ENCODE assay signal across 36 cellular contexts in genomic region chr7:152329469-152329868, GRCh38.
"Had no signal": no experiment of that assay in that cellular context is flagged by ENCODE, and none has a peak within 500 bp of the region (broad histone marks: within the 10 kb centered on the region; RNA-seq: fewer than 3 reads in every experiment).

No MANE protein-coding gene starts in this region.

- H3K27ac ChIP-seq: Peyer's patch, WERI-Rb-1 had no signal

- H3K27me3 Mint-ChIP-seq: activated CD4-positive, alpha-beta memory T cell treated with anti-CD3 and anti-CD28 coated beads, Interleukin-2, amount 10 ng/mL, durations not matched to agents 7 days and 5 days; activated CD8-positive, alpha-beta memory T cell treated with anti-CD3 and anti-CD28 coated beads, Interleukin-2, amount 10 ng/mL, durations not matched to agents 7 days and 5 days; activated naive CD8-positive, alpha-beta T cell treated with anti-CD3 and anti-CD28 coated beads for 36 hours; T-cell had no signal

- H3K9me3 ChIP-seq: Peyer's patch had no signal

- ATAC-seq: activated CD8-positive, alpha-beta memory T cell treated with anti-CD3 and anti-CD28 coated beads, Interleukin-2, amount 10 ng/mL, durations not matched to agents 7 days and 5 days; PC-3; SK-N-SH treated with all-trans-retinoic acid at 6 μM for 48 hours; T-cell had no signal

- H3K9me3 Mint-ChIP-seq: activated CD4-positive, alpha-beta memory T cell treated with anti-CD3 and anti-CD28 coated beads, Interleukin-2, amount 10 ng/mL, durations not matched to agents 7 days and 5 days; activated naive CD8-positive, alpha-beta T cell treated with anti-CD3 and anti-CD28 coated beads for 36 hours; T-cell had no signal

- H3K4me3 ChIP-seq: cardiac muscle cell, Peyer's patch had no signal

- H3K27me3 ChIP-seq: cardiac muscle cell, Peyer's patch had no signal

- H3K27ac Mint-ChIP-seq: activated CD4-positive, alpha-beta memory T cell treated with anti-CD3 and anti-CD28 coated beads, Interleukin-2, amount 10 ng/mL, durations not matched to agents 7 days and 5 days; activated CD8-positive, alpha-beta memory T cell treated with anti-CD3 and anti-CD28 coated beads, Interleukin-2, amount 10 ng/mL, durations not matched to agents 7 days and 5 days; activated naive CD8-positive, alpha-beta T cell treated with anti-CD3 and anti-CD28 coated beads for 36 hours; T-cell had no signal

- H3K4me3 Mint-ChIP-seq: activated CD4-positive, alpha-beta memory T cell treated with anti-CD3 and anti-CD28 coated beads, Interleukin-2, amount 10 ng/mL, durations not matched to agents 7 days and 5 days; activated CD8-positive, alpha-beta memory T cell treated with anti-CD3 and anti-CD28 coated beads, Interleukin-2, amount 10 ng/mL, durations not matched to agents 7 days and 5 days; activated naive CD8-positive, alpha-beta T cell treated with anti-CD3 and anti-CD28 coated beads for 36 hours; T-cell had no signal

- H3K4me1 ChIP-seq: Peyer's patch had no signal

- DNase-seq: activated CD4-positive, alpha-beta memory T cell treated with anti-CD3 and anti-CD28 coated beads, Interleukin-2, amount 10 ng/mL, durations not matched to agents 7 days and 5 days; activated CD4-positive, alpha-beta T cell treated with anti-CD3 and anti-CD28 coated beads for 1 hour; activated CD4-positive, alpha-beta T cell treated with anti-CD3 and anti-CD28 coated beads for 48 hours; activated CD4-positive, CD25-positive, alpha-beta regulatory T cell; activated CD8-positive, alpha-beta memory T cell treated with anti-CD3 and anti-CD28 coated beads for 24 hours; activated CD8-positive, alpha-beta memory T cell treated with anti-CD3 and anti-CD28 coated beads, Interleukin-2, amount 10 ng/mL, durations not matched to agents 7 days and 5 days; activated CD8-positive, alpha-beta memory T cell treated with anti-CD3 and anti-CD28 coated beads, Interleukin-2, amount 50 U/mL, for 48 hours; activated effector memory CD4-positive, alpha-beta T cell treated with anti-CD3 and anti-CD28 coated beads, Interleukin-2, amount 50 U/mL, for 16 hours; activated naive CD4-positive, alpha-beta T cell; activated naive CD4-positive, alpha-beta T cell treated with anti-CD3 and anti-CD28 coated beads, Interleukin-2, amount 50 U/mL, for 16 hours; activated naive CD8-positive, alpha-beta T cell treated with anti-CD3 and anti-CD28 coated beads for 36 hours; activated T-cell treated with anti-CD3 and anti-CD28 coated beads, Interleukin-2, amount 50 U/mL, for 48 hours; amniotic stem cell; aorta; Kasumi-1; KG1; MM.1S; MV-4-11; NCI-H1092; NCI-H1436 treated with DMSO at 0.1 percent for 48 hours; NCI-H1694 treated with DMSO at 0.1 percent for 48 hours; NCI-H2029; NCI-H345; NCI-H526; NCI-H748 treated with DMSO at 0.1 percent for 48 hours; NK-92 treated with Interleukin-12 subunit alpha and Interleukin-12 subunit beta, amount 100 ng/mL, for 24 hours; PC-3; Peyer's patch; RPMI8226; SIG-M5; T-cell; T-helper 2 cell; T-helper 9 cell; WERI-Rb-1 had no signal
